Comparison of ENCODE assay signal across 10 cellular contexts in the genomic region with DNA sequence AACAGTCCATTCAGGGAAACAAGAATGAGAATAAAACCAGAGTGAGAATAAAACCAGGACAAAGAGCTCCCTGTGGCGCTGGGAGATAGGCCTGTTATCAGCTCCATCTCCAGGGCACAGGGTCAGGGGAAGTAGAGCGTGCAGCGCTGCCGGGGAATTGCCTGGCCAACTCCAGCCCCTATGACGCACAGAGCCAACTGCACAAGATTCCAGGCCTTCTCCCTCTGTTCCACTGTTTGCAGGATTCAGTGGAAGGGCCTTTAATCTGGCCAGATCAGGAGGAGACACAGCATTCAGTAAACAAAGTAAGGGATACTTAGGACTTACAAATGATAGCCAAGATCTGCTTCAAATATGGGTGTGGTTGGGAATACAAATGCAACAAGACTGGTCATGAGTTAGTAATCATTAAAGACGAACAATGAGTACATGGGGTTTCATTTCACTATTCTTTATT. TPM values are rescaled to one million over a fixed set of nuclear protein-coding genes. Genes with fewer than 3 reads are reported as not detected.
DNase-seq lines count a peak whose midpoint lies in the region; ATAC-seq and TF ChIP-seq lines count a peak whose summit lies in the region.
"Had no signal": no experiment of that assay in that cellular context is flagged by ENCODE, and none has a peak within 500 bp of the region (broad histone marks: within the 10 kb centered on the region; RNA-seq: fewer than 3 reads in every experiment).

No MANE protein-coding gene starts in this region.

- no peak for TF ChIP-seq CTCF in adrenal gland (IDR thresholded peaks at IDR 0.05)
- TF ChIP-seq CTCF in heart right ventricle (IDR thresholded peaks at IDR 0.05), result no peak

- no peaks in the 10 kb centered on the region for H3K36me3 Mint-ChIP-seq in activated T-helper 2 cell treated with anti-CD3 and anti-CD28 coated beads, Interferon-gamma antibody, Interleukin-2, Interleukin-4, amounts not matched to agents 10 μg/mL and 5 μg/mL and 100 μg/mL, durations not matched to agents 14 hours and 24 hours and 36 hours (ENCODE audit: low read depth)

- H3K27ac Mint-ChIP-seq in activated T-helper 2 cell treated with anti-CD3 and anti-CD28 coated beads, Interferon-gamma antibody, Interleukin-2, Interleukin-4, amounts not matched to agents 10 μg/mL and 5 μg/mL and 100 μg/mL, durations not matched to agents 14 hours and 24 hours and 36 hours, result no peak overlapping the region

- no peaks in the 10 kb centered on the region for H3K27me3 ChIP-seq in adrenal gland
- no peaks in the 10 kb centered on the region for H3K27me3 ChIP-seq in heart right ventricle

- peaks cover 10% of the 10 kb centered on the region for H3K4me1 Mint-ChIP-seq in activated T-helper 2 cell treated with anti-CD3 and anti-CD28 coated beads, Interferon-gamma antibody, Interleukin-2, Interleukin-4, amounts not matched to agents 10 μg/mL and 5 μg/mL and 100 μg/mL, durations not matched to agents 14 hours and 24 hours and 36 hours (ENCODE audit: low read depth)

- 13 to 30% (median 20%) methylated on average over 6 of the region's 6 CpGs for WGBS in adrenal gland, 4 donors
- 14 to 20% methylated on average over 6 of the region's 6 CpGs for WGBS in heart right ventricle, 2 donors

- ATAC-seq in heart right ventricle (peak; percentile 84 to 95 (median 92)), GM19455 (IDR thresholded peaks at IDR 0.05; ENCODE audit: unreplicated experiment) (no peak), HG02623 (IDR thresholded peaks at IDR 0.05; ENCODE audit: unreplicated experiment) (no peak)

- intact Hi-C loops in adrenal gland (cut with DNase I), result no loop called here
- intact Hi-C loops in heart right ventricle (cut with DNase I), result loop anchor here in 6 of 10 donors (2.0 to 10.0 kb wide), 5 partner anchors 47 to 63 kb away; a partner anchor contains a TSS
- intact Hi-C loops in activated T-helper 2 cell treated with anti-CD3 and anti-CD28 coated beads, Interferon-gamma antibody, Interleukin-2, Interleukin-4, amounts not matched to agents 10 μg/mL and 5 μg/mL and 100 μg/mL, durations not matched to agents 14 hours and 24 hours and 36 hours (cut with micrococcal nuclease), result no loop called here

- H3K4me3 ChIP-seq in adrenal gland (no peak overlapping the region), heart right ventricle (no peak overlapping the region)

- TF ChIP-seq POLR2A in adrenal gland (IDR thresholded peaks at IDR 0.05), result peak in 1 of 2 donors; percentile 39

- no peak overlapping the region for H3K4me3 Mint-ChIP-seq in activated T-helper 2 cell treated with anti-CD3 and anti-CD28 coated beads, Interferon-gamma antibody, Interleukin-2, Interleukin-4, amounts not matched to agents 10 μg/mL and 5 μg/mL and 100 μg/mL, durations not matched to agents 14 hours and 24 hours and 36 hours (ENCODE audit: low read depth)

- H3K9me3 ChIP-seq in adrenal gland (replicated peaks in 1 of 3), result no peaks in the 10 kb centered on the region
- no peaks in the 10 kb centered on the region for H3K9me3 ChIP-seq in heart right ventricle

- peaks cover 0 to 10% of the 10 kb centered on the region in 2 donors for H3K36me3 ChIP-seq in adrenal gland (replicated peaks in 1 of 2)
- peaks cover 0 to 47% (median 12%) of the 10 kb centered on the region in 9 donors for H3K36me3 ChIP-seq in heart right ventricle

- H3K27me3 Mint-ChIP-seq in activated T-helper 2 cell treated with anti-CD3 and anti-CD28 coated beads, Interferon-gamma antibody, Interleukin-2, Interleukin-4, amounts not matched to agents 10 μg/mL and 5 μg/mL and 100 μg/mL, durations not matched to agents 14 hours and 24 hours and 36 hours (ENCODE audit: low read depth), result peaks cover 37% of the 10 kb centered on the region

- no peaks in the 10 kb centered on the region for H3K9me3 Mint-ChIP-seq in activated T-helper 2 cell treated with anti-CD3 and anti-CD28 coated beads, Interferon-gamma antibody, Interleukin-2, Interleukin-4, amounts not matched to agents 10 μg/mL and 5 μg/mL and 100 μg/mL, durations not matched to agents 14 hours and 24 hours and 36 hours

- DNase-seq in ELR (ENCODE audit: low read depth) (peak; percentile 93), adrenal gland (peak; percentile 81 to 95 (median 92)), heart right ventricle (peak; percentile 67 to 78), retina (peak; percentile 72), T-helper 9 cell (no peak)
- DNase-seq in activated T-helper 2 cell treated with anti-CD3 and anti-CD28 coated beads, Interferon-gamma antibody, Interleukin-2, Interleukin-4, amounts not matched to agents 10 μg/mL and 5 μg/mL and 100 μg/mL, durations not matched to agents 14 hours and 24 hours and 36 hours (ENCODE audit: low spot score), result no peak
- DNase-seq: activated CD8-positive, alpha-beta memory T cell treated with anti-CD3 and anti-CD28 coated beads, Interleukin-2, amount 50 U/mL, for 48 hours; posterior cingulate gyrus had no signal

- H3K27ac ChIP-seq in adrenal gland, result peak overlapping the region; percentile 51 to 82 (median 75)
- H3K27ac ChIP-seq in heart right ventricle, result peak overlapping the region; percentile 67 to 83 (median 77)

- H3K4me1 ChIP-seq in adrenal gland (replicated peaks in 1 of 2) (peaks cover 15 to 52% of the 10 kb centered on the region in 2 donors), heart right ventricle (peaks cover 29 to 93% (median 59%) of the 10 kb centered on the region in 9 donors)

RNA-seq across cellular contexts. Expression of a gene that starts 49.4 kb away (rescaled TPM):
- total RNA-seq in adrenal gland, result 100 to 1,000 TPM in 6 of 8 donors, 10 to 100 TPM in 2; 73.6 to 404 (median 111) TPM
- polyA plus RNA-seq in adrenal gland, result 10 to 100 TPM; 22.8 to 30.8 (median 25.6) TPM
- total RNA-seq in heart right ventricle, result 100 to 1,000 TPM in 6 of 10 donors, 10 to 100 TPM in 4; 72.2 to 154 (median 108) TPM
- 100 to 1,000 TPM in 1 of 2 donors, 10 to 100 TPM in 1; 18.5 to 145 TPM for polyA plus RNA-seq in heart right ventricle
- 3.3 and 4.3 TPM in 2 replicates for total RNA-seq in activated T-helper 2 cell treated with anti-CD3 and anti-CD28 coated beads, Interferon-gamma antibody, Interleukin-2, Interleukin-4, amounts not matched to agents 10 μg/mL and 5 μg/mL and 100 μg/mL, durations not matched to agents 14 hours and 24 hours and 36 hours

Comparison
In these comparisons a context has a peak if more than half of its experiments do, and no peak if none do; other contexts are left out.
1. DNase-seq: peak in ELR (single experiment), adrenal gland (7 of 7), heart right ventricle (2 of 2) and retina (single experiment); none in T-helper 9 cell (single experiment) and activated T-helper 2 cell treated with anti-CD3 and anti-CD28 coated beads, Interferon-gamma antibody, Interleukin-2, Interleukin-4, amounts not matched to agents 10 μg/mL and 5 μg/mL and 100 μg/mL, durations not matched to agents 14 hours and 24 hours and 36 hours (single experiment).
2. ATAC-seq: peak in heart right ventricle (8 of 8); none in GM19455 (single experiment) and HG02623 (single experiment).
3. RNA of a gene that starts 49.4 kb away (total RNA-seq): 73.6 to 404 TPM in adrenal gland and 72.2 to 154 TPM in heart right ventricle; 3.3 to 4.3 TPM in activated T-helper 2 cell treated with anti-CD3 and anti-CD28 coated beads, Interferon-gamma antibody, Interleukin-2, Interleukin-4, amounts not matched to agents 10 μg/mL and 5 μg/mL and 100 μg/mL, durations not matched to agents 14 hours and 24 hours and 36 hours; every median in the first group is over 10 times any median in the second.
4. intact Hi-C loops: an anchor here in heart right ventricle (2.0 to 10.0 kb wide); none called in adrenal gland and activated T-helper 2 cell treated with anti-CD3 and anti-CD28 coated beads, Interferon-gamma antibody, Interleukin-2, Interleukin-4, amounts not matched to agents 10 μg/mL and 5 μg/mL and 100 μg/mL, durations not matched to agents 14 hours and 24 hours and 36 hours.